ENCODE assay signal across 28 cellular contexts in the genomic region with DNA sequence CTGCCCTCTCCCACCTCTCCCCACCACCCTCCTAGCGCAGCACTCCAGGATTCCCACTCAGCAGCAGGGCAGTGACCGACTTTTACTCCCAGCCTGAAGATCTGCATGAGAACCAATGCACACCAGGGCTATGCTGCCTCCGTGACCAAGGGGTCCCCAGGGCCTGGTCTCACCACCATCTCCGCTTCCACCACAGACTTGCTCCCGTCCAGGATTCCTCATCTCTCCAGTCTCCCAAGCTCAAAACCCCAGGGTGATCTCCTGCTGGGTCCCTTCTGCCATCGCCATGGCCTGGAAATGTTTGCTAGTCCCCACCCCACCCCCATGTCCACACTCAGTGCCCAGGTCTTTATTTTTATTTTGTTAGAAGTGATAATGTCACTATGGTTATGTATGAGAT. TPM values are rescaled to one million over a fixed set of nuclear protein-coding genes. Genes with fewer than 3 reads are reported as not detected.
DNase-seq lines count a peak whose midpoint lies in the region; ATAC-seq and TF ChIP-seq lines count a peak whose summit lies in the region.
"Had no signal": no experiment of that assay in that cellular context is flagged by ENCODE, and none has a peak within 500 bp of the region (broad histone marks: within the 10 kb centered on the region; RNA-seq: fewer than 3 reads in every experiment).

No MANE protein-coding gene starts in this region.

- H3K9me3 Mint-ChIP-seq in glutamatergic neuron (ENCODE audit: unreplicated experiment): peaks cover 8% of the 10 kb centered on the region
- H3K9me3 Mint-ChIP-seq: CD8-positive, alpha-beta memory T cell had no signal

- intact Hi-C loops in upper lobe of right lung (cut with DNase I): no loop called here

- no peak overlapping the region for H2BK12ac ChIP-seq in neuronal stem cell (ENCODE audit: low read length)

- peak overlapping the region; percentile 22 for H3K9ac ChIP-seq in neuronal stem cell (ENCODE audit: low read depth, low read length, poor library complexity)
- H3K9ac ChIP-seq in subcutaneous abdominal adipose tissue (ENCODE audit: low read length in 5 of 5): no peak overlapping the region
- H3K9ac ChIP-seq: BLaER1 had no signal

- H4K8ac ChIP-seq in neuronal stem cell (ENCODE audit: low read depth, low read length): no peak overlapping the region

- H3K36me3 ChIP-seq in neuronal stem cell (replicated peaks in 1 of 2; ENCODE audit: control insufficient read depth in 2 of 2, insufficient read depth in 2 of 2, low read length in 2 of 2): no peaks in the 10 kb centered on the region
- H3K36me3 ChIP-seq in subcutaneous abdominal adipose tissue (ENCODE audit: control insufficient read depth in 5 of 5, insufficient read depth in 5 of 5, low read length in 5 of 5): no peaks in the 10 kb centered on the region
- H3K36me3 ChIP-seq in upper lobe of right lung: no peaks in the 10 kb centered on the region
- H3K36me3 ChIP-seq: BE2C, BLaER1 had no signal

- peaks cover 5% of the 10 kb centered on the region for H3K36me3 Mint-ChIP-seq in glutamatergic neuron (ENCODE audit: unreplicated experiment)
- H3K36me3 Mint-ChIP-seq: CD14-positive monocyte; CD4-positive, alpha-beta memory T cell; CD4-positive, CD25-positive, alpha-beta regulatory T cell; CD8-positive, alpha-beta memory T cell had no signal

- peak overlapping the region; percentile 25 for H3K4me3 Mint-ChIP-seq in glutamatergic neuron (ENCODE audit: unreplicated experiment)
- H3K4me3 Mint-ChIP-seq: CD4-positive, alpha-beta memory T cell; CD4-positive, CD25-positive, alpha-beta regulatory T cell; CD8-positive, alpha-beta memory T cell had no signal

- WGBS in neuronal stem cell (ENCODE audit: extremely low coverage in 2 of 2, insufficient read length in 2 of 2, insufficient replicate concordance in 1 of 2), 2 donors: no CpG with 5 or more reads among the region's 6 CpGs

- no peak overlapping the region for H3K27ac Mint-ChIP-seq in glutamatergic neuron (ENCODE audit: unreplicated experiment)
- H3K27ac Mint-ChIP-seq: CD14-positive monocyte; CD4-positive, alpha-beta memory T cell; CD8-positive, alpha-beta memory T cell had no signal

- ATAC-seq in upper lobe of right lung (no peak), GM21786 (IDR thresholded peaks at IDR 0.05; ENCODE audit: unreplicated experiment) (no peak), GM19023 (IDR thresholded peaks at IDR 0.05; ENCODE audit: unreplicated experiment) (no peak)
- ATAC-seq: GM12878 had no signal

- H2AFZ ChIP-seq in neuronal stem cell (ENCODE audit: low read length): no peak overlapping the region

- no peak overlapping the region for H3K4me2 ChIP-seq in neuronal stem cell (ENCODE audit: insufficient read depth, low read length, poor library complexity, severe bottlenecking)
- H3K4me2 ChIP-seq: BLaER1 had no signal

- peaks cover 16 to 88% (median 62%) of the 10 kb centered on the region in 3 experiments for H3K27me3 ChIP-seq in neuronal stem cell (ENCODE audit: control insufficient read depth in 3 of 3, insufficient read depth in 3 of 3, low read depth in 1 of 3, low read length in 3 of 3)
- peaks cover 0 to 23% (median 12%) of the 10 kb centered on the region in 5 donors for H3K27me3 ChIP-seq in subcutaneous abdominal adipose tissue (ENCODE audit: control insufficient read depth in 5 of 5, insufficient read depth in 4 of 5, low read length in 5 of 5)
- peaks cover 51% of the 10 kb centered on the region for H3K27me3 ChIP-seq in upper lobe of right lung
- H3K27me3 ChIP-seq: BLaER1 had no signal

- H3K79me1 ChIP-seq in neuronal stem cell (ENCODE audit: low read depth, low read length): no peaks in the 10 kb centered on the region

- no peak overlapping the region for H3K14ac ChIP-seq in neuronal stem cell (ENCODE audit: low read length)

- H3K9me3 ChIP-seq in neuronal stem cell (replicated peaks in 1 of 2; ENCODE audit: control insufficient read depth in 2 of 2, insufficient read depth in 1 of 2, low read depth in 1 of 2, low read length in 2 of 2): peaks cover 0 to 2% of the 10 kb centered on the region in 2 donors
- H3K9me3 ChIP-seq in subcutaneous abdominal adipose tissue (ENCODE audit: control insufficient read depth in 5 of 5, low read length in 5 of 5): no peaks in the 10 kb centered on the region
- no peaks in the 10 kb centered on the region for H3K9me3 ChIP-seq in upper lobe of right lung
- H3K9me3 ChIP-seq: BE2C had no signal

- H3K4me1 Mint-ChIP-seq in glutamatergic neuron (ENCODE audit: low read depth, unreplicated experiment): peaks cover 17% of the 10 kb centered on the region
- H3K4me1 Mint-ChIP-seq: CD4-positive, CD25-positive, alpha-beta regulatory T cell; CD8-positive, alpha-beta memory T cell had no signal

- H3K27me3 Mint-ChIP-seq in glutamatergic neuron (ENCODE audit: unreplicated experiment): peaks cover 37% of the 10 kb centered on the region

- TF ChIP-seq CTCF in glutamatergic neuron (IDR thresholded peaks at IDR 0.05; ENCODE audit: partially characterized antibody, unreplicated experiment): no peak
- TF ChIP-seq CTCF in upper lobe of right lung (IDR thresholded peaks at IDR 0.05): no peak

- no peak overlapping the region for H3K4ac ChIP-seq in neuronal stem cell (ENCODE audit: low read length)

- H3K27ac ChIP-seq in neuronal stem cell (replicated peaks; ENCODE audit: low read length) (no peak overlapping the region), subcutaneous abdominal adipose tissue (ENCODE audit: low read depth, low read length) (peak overlapping the region; percentile 81), upper lobe of right lung (no peak overlapping the region)
- H3K27ac ChIP-seq: BLaER1 had no signal

- H3K4me3 ChIP-seq in neuronal stem cell (ENCODE audit: low read length in 2 of 2): no peak overlapping the region
- H3K4me3 ChIP-seq in subcutaneous abdominal adipose tissue (ENCODE audit: low read depth in 1 of 5, low read length in 5 of 5): no peak overlapping the region
- no peak overlapping the region for H3K4me3 ChIP-seq in upper lobe of right lung
- H3K4me3 ChIP-seq: BLaER1, GM12878 had no signal

- H2BK5ac ChIP-seq in neuronal stem cell (ENCODE audit: low read length): no peak overlapping the region

- H3K4me1 ChIP-seq in neuronal stem cell (ENCODE audit: control insufficient read depth in 2 of 2, insufficient read depth in 1 of 2, low read depth in 1 of 2, low read length in 2 of 2): peaks cover 4 to 11% of the 10 kb centered on the region in 2 donors
- peaks cover 3 to 74% (median 56%) of the 10 kb centered on the region in 5 donors for H3K4me1 ChIP-seq in subcutaneous abdominal adipose tissue (ENCODE audit: control insufficient read depth in 5 of 5, insufficient read depth in 5 of 5, low read length in 5 of 5)
- peaks cover 11% of the 10 kb centered on the region for H3K4me1 ChIP-seq in upper lobe of right lung
- H3K4me1 ChIP-seq: BE2C had no signal

- no peak overlapping the region for H3K23ac ChIP-seq in neuronal stem cell (ENCODE audit: low read depth, low read length, poor library complexity)

- H3K18ac ChIP-seq in neuronal stem cell (ENCODE audit: low read length): peak overlapping the region; percentile 18

- H2BK120ac ChIP-seq in neuronal stem cell (ENCODE audit: low read depth, low read length): no peak overlapping the region

- no peak overlapping the region for H2AK5ac ChIP-seq in neuronal stem cell (ENCODE audit: low read depth, low read length)

- DNase-seq in glutamatergic neuron (no peak), mesenteric fat pad (ENCODE audit: low spot score) (peak; percentile 67), neuronal stem cell (ENCODE audit: low spot score) (no peak), upper lobe of right lung (no peak)
- DNase-seq: 8988T; ACHN; BE2C; C1 segment of cervical spinal cord; CD4-positive, alpha-beta memory T cell; CD4-positive, CD25-positive, alpha-beta regulatory T cell; CD8-positive, alpha-beta memory T cell; COR-L47; DMS 273 treated with DMSO at 0.1 percent for 48 hours; DMS153; DMS53; DMS79; DND-41; EL; GDM1 had no signal

- no peak overlapping the region for H2BK15ac ChIP-seq in neuronal stem cell (ENCODE audit: low read length)

- no peak overlapping the region for H4K91ac ChIP-seq in neuronal stem cell (ENCODE audit: low read depth, low read length, poor library complexity)

RNA-seq across cellular contexts. Expression of a gene that starts 2.1 kb away (rescaled TPM):
- total RNA-seq in glutamatergic neuron (ENCODE audit: unreplicated experiment): not detected
- total RNA-seq in mesenteric fat pad: 138 TPM
- not detected for polyA plus RNA-seq in neuronal stem cell (2013, experiment 1 of 2)
- polyA plus RNA-seq in neuronal stem cell (2013, experiment 2 of 2): not detected
- not detected for total RNA-seq in upper lobe of right lung
- total RNA-seq: A673; CD4-positive, alpha-beta memory T cell; CD4-positive, CD25-positive, alpha-beta regulatory T cell; CD8-positive, alpha-beta memory T cell; Daoy; G401; GM12878 had no signal
- polyA plus RNA-seq: CD14-positive monocyte; CD4-positive, alpha-beta memory T cell; CD4-positive, CD25-positive, alpha-beta regulatory T cell; CD8-positive, alpha-beta memory T cell; GM12878 had no signal

RNA-seq across cellular contexts. Expression of a gene that starts 56.0 kb away (rescaled TPM):
- total RNA-seq in glutamatergic neuron (ENCODE audit: unreplicated experiment) (35.6 TPM), mesenteric fat pad (560 TPM), upper lobe of right lung (110 TPM)
- polyA plus RNA-seq in neuronal stem cell (2013, experiment 1 of 2): 91.0 TPM
- polyA plus RNA-seq in neuronal stem cell (2013, experiment 2 of 2): 86.1 TPM

Comparison
In these comparisons a context has a peak if more than half of its experiments do, and no peak if none do; other contexts are left out.
1. RNA of a gene that starts 2.1 kb away (total RNA-seq): 138 TPM in mesenteric fat pad (single experiment); not detected in glutamatergic neuron (single experiment) and not detected in upper lobe of right lung (single experiment); every median in the first group is over 100 times any median in the second.